ENCODE assay signal across 20 cellular contexts in the genomic region with DNA sequence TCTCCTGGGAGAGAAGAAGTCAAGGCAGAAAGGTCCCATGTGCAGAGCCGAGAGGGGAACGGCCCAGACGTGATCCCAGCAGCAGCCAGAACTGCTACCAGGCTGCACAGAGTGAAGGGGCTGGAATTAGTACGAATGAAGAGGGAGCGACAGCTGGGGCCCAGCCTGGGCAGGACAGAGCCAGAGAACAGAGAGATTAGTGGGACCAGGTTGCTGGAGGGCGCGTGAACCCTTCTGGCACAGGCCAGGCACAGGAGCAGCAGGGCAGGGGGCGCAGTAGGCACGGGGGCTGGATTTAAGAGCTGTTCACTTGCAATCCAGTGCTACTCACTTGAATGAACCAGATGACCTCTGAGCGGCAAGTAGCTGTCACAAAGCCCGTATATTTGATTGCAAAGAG.
"Had no signal": no experiment of that assay in that cellular context is flagged by ENCODE, and none has a peak within 500 bp of the region (broad histone marks: within the 10 kb centered on the region; RNA-seq: fewer than 3 reads in every experiment).

No MANE protein-coding gene starts in this region.

- H3K27me3 ChIP-seq: brain microvascular endothelial cell, esophagus muscularis mucosa, tibial artery, vagina had no signal

- H3K9me3 ChIP-seq: esophagus muscularis mucosa, lower lobe of right lung, tibial artery, vagina had no signal

- ATAC-seq: activated CD8-positive, alpha-beta T cell treated with anti-CD3 and anti-CD28 coated beads, Interleukin-2, amount 10 ng/mL, durations not matched to agents 7 days and 5 days; lower lobe of right lung; WTC11 had no signal

- H3K4me3 ChIP-seq: esophagus muscularis mucosa, lower lobe of right lung, tibial artery, vagina had no signal

- H3K27ac ChIP-seq: brain microvascular endothelial cell, lower lobe of right lung, tibial artery, vagina had no signal

- H3K9me3 Mint-ChIP-seq: activated naive CD4-positive, alpha-beta T cell treated with anti-CD3 and anti-CD28 coated beads, Interleukin-2, amount 50 U/mL, for 24 hours; mesothelial cell of epicardium; WTC11 had no signal

- H3K36me3 Mint-ChIP-seq: mesothelial cell of epicardium, WTC11 had no signal

- H3K27ac Mint-ChIP-seq: activated CD8-positive, alpha-beta T cell treated with anti-CD3 and anti-CD28 coated beads, Interleukin-2, amount 10 ng/mL, durations not matched to agents 7 days and 5 days; mesothelial cell of epicardium; WTC11 had no signal

- H3K36me3 ChIP-seq: brain microvascular endothelial cell, esophagus muscularis mucosa, lower lobe of right lung, tibial artery, vagina had no signal

- DNase-seq: activated CD4-positive, alpha-beta T cell treated with anti-CD3 and anti-CD28 coated beads for 48 hours; activated CD8-positive, alpha-beta memory T cell treated with anti-CD3 and anti-CD28 coated beads, Interleukin-2, amount 50 U/mL, for 4 hours; activated CD8-positive, alpha-beta T cell treated with anti-CD3 and anti-CD28 coated beads, Interleukin-2, amount 10 ng/mL, durations not matched to agents 7 days and 5 days; activated effector memory CD4-positive, alpha-beta T cell treated with anti-CD3 and anti-CD28 coated beads, Interleukin-2, amount 50 U/mL, for 16 hours; activated T-cell treated with anti-CD3 and anti-CD28 coated beads, Interleukin-2, amount 50 U/mL, for 48 hours; amygdala; brain microvascular endothelial cell; cortex of kidney; effector CD4-positive, alpha-beta T cell; lower lobe of right lung; stimulated activated CD4-positive, alpha-beta T cell treated with anti-CD3 and anti-CD28 coated beads, Interleukin-15, amount 100 ng/mL, for 24 hours; stimulated activated CD4-positive, alpha-beta T cell treated with anti-CD3 and anti-CD28 coated beads, Interleukin-4, amount 100 ng/mL, for 1 hour; stimulated activated naive CD4-positive, alpha-beta T cell; T-helper 2 cell; tibial artery had no signal

- H3K4me3 Mint-ChIP-seq: activated CD8-positive, alpha-beta T cell treated with anti-CD3 and anti-CD28 coated beads, Interleukin-2, amount 10 ng/mL, durations not matched to agents 7 days and 5 days; activated naive CD4-positive, alpha-beta T cell treated with anti-CD3 and anti-CD28 coated beads, Interleukin-2, amount 50 U/mL, for 24 hours; mesothelial cell of epicardium; WTC11 had no signal
